In the genomic region with DNA sequence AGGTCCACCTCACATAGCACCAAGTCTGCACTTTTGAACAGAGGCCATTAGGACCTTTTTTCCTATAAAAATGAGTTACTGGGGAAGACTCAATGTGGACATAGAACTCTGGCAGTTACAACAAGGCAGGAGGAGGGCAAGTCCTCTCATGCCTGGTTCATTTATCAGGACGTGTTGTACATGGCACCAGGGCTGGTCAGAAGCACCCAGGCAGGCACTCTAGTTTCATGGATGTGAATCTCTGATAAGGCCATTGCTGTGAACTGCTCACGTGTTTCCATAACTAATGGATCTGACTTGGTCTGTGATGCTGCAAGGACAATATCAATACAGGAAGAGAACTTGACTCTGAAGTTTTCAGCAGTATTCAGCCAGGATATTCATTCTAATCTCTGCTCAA, we compare ENCODE assay signal across 11 cellular contexts. TPM values are rescaled to one million over a fixed set of nuclear protein-coding genes. Genes with fewer than 3 reads are reported as not detected.
A peak's percentile ranks its signal among the peaks of the same experiment; 100 is the strongest.
DNase-seq lines count a peak whose midpoint lies in the region; TF ChIP-seq lines count a peak whose summit lies in the region.
"Had no signal": no experiment of that assay in that cellular context is flagged by ENCODE, and none has a peak within 500 bp of the region (broad histone marks: within the 10 kb centered on the region; RNA-seq: fewer than 3 reads in every experiment).

No MANE protein-coding gene starts in this region.

- no peak for TF ChIP-seq CTCF in H9 (conservative IDR thresholded peaks at IDR 0.05)
- no peak for TF ChIP-seq CTCF in ascending aorta (IDR thresholded peaks at IDR 0.05)
- TF ChIP-seq CTCF in mesothelial cell of epicardium (IDR thresholded peaks at IDR 0.05; ENCODE audit: unreplicated experiment): no peak

- no peak overlapping the region for H3K4ac ChIP-seq in H9 (ENCODE audit: low read depth, low read length)

- no peaks in the 10 kb centered on the region for H3K27me3 ChIP-seq in BLaER1
- peaks cover 2% of the 10 kb centered on the region; the same call in 1 of the 2 replicates for H3K27me3 ChIP-seq in H9 (ENCODE audit: insufficient read depth, low read length)
- no peaks in the 10 kb centered on the region for H3K27me3 ChIP-seq in ascending aorta
- H3K27me3 ChIP-seq: testis had no signal

- H2BK5ac ChIP-seq in H9 (ENCODE audit: insufficient read length, low read length): no peak overlapping the region

- H3K79me2 ChIP-seq in H9 (ENCODE audit: insufficient read depth, low read length): peaks cover 18% of the 10 kb centered on the region; the same call in 1 of the 2 replicates

- no CpG with 5 or more reads among the region's 2 CpGs for WGBS in H9 (ENCODE audit: extremely low coverage, insufficient read length, low lambda C conversion rate)

- H4K8ac ChIP-seq in H9 (replicated peaks; ENCODE audit: insufficient read length, low read depth, low read length): no peak overlapping the region

- H3K9me3 Mint-ChIP-seq in H9 (no peaks in the 10 kb centered on the region; a peak in 1 of 5 replicates), mesothelial cell of epicardium (no peaks in the 10 kb centered on the region)

- H2BK12ac ChIP-seq in H9 (ENCODE audit: insufficient read length, low read depth, low read length): no peak overlapping the region

- H3K9ac ChIP-seq in BLaER1 (no peak overlapping the region), H9 (ENCODE audit: extremely low read depth, insufficient read length, low read length) (no peak overlapping the region)

- H3K36me3 Mint-ChIP-seq in H9 (ENCODE audit: insufficient read depth in 1 of 3, low read depth in 3 of 3) (peaks cover 16 to 45% (median 25%) of the 10 kb centered on the region in 3 experiments), mesothelial cell of epicardium (peaks cover 20% of the 10 kb centered on the region)

- H3K23ac ChIP-seq in H9 (ENCODE audit: insufficient read length, low read depth, low read length): no peak overlapping the region

- peaks cover 4% of the 10 kb centered on the region for H3K79me1 ChIP-seq in H9 (ENCODE audit: insufficient read depth, low read depth, low read length, poor library complexity, severe bottlenecking)

- H4K91ac ChIP-seq in H9 (ENCODE audit: insufficient read length, low read depth, low read length): no peak overlapping the region

- H3K27ac Mint-ChIP-seq in H9 (peak overlapping the region in 1 of 3 experiments; percentile 14; a peak in 2 of 7 replicates), mesothelial cell of epicardium (peak overlapping the region; percentile 79)

- H2BK15ac ChIP-seq in H9 (ENCODE audit: low read depth, low read length): no peak overlapping the region

- H3K18ac ChIP-seq in H9 (ENCODE audit: insufficient read length, low read depth, low read length): no peak overlapping the region

- no peak overlapping the region for H2BK120ac ChIP-seq in H9 (ENCODE audit: low read depth, low read length, poor library complexity, severe bottlenecking)

- H3K4me1 Mint-ChIP-seq in H9: peaks cover 84 to 87% of the 10 kb centered on the region in 2 experiments
- H3K4me1 Mint-ChIP-seq in mesothelial cell of epicardium: peaks cover 52% of the 10 kb centered on the region

- peak overlapping the region; percentile 43 to 68; a peak in 4 of 5 replicates for H3K4me3 Mint-ChIP-seq in H9
- H3K4me3 Mint-ChIP-seq in mesothelial cell of epicardium: no peak overlapping the region

- no peak overlapping the region for H3T11ph ChIP-seq in H9 (ENCODE audit: low read length)

- H2BK20ac ChIP-seq in H9 (ENCODE audit: low read depth, low read length, poor library complexity, severe bottlenecking): no peak overlapping the region

- H3K4me1 ChIP-seq in BLaER1 (peaks cover 73% of the 10 kb centered on the region), H9 (ENCODE audit: insufficient read depth, low read length) (peaks cover 41% of the 10 kb centered on the region), ascending aorta (peaks cover 38 to 74% of the 10 kb centered on the region in 2 donors)

- no peaks in the 10 kb centered on the region for H3K23me2 ChIP-seq in H9 (ENCODE audit: insufficient read length, low read depth, low read length, poor library complexity, severe bottlenecking)

- intact Hi-C loops in ascending aorta (cut with DNase I): no loop called here

- no peak overlapping the region for H4K5ac ChIP-seq in H9 (ENCODE audit: insufficient read length, low read depth, low read length)

- H2AK5ac ChIP-seq in H9 (ENCODE audit: insufficient read length, low read length): no peak overlapping the region

- H2AFZ ChIP-seq in H9 (ENCODE audit: low read length): no peak overlapping the region

- H3K27me3 Mint-ChIP-seq in H9 (ENCODE audit: low read depth) (peaks cover 2% of the 10 kb centered on the region; the same call in 1 of the 2 replicates), mesothelial cell of epicardium (ENCODE audit: low read depth) (no peaks in the 10 kb centered on the region)

- no peak overlapping the region for H3K4me3 ChIP-seq in BLaER1
- H3K4me3 ChIP-seq in ascending aorta: no peak overlapping the region
- H3K4me3 ChIP-seq: testis had no signal

- no peaks in the 10 kb centered on the region for H3K9me3 ChIP-seq in BLaER1
- H3K9me3 ChIP-seq in H9 (ENCODE audit: control insufficient read depth, low read depth, low read length): no peaks in the 10 kb centered on the region
- H3K9me3 ChIP-seq in ascending aorta: no peaks in the 10 kb centered on the region
- H3K9me3 ChIP-seq: testis had no signal

- H3K4me2 ChIP-seq in BLaER1 (peak overlapping the region; percentile 86), H9 (ENCODE audit: insufficient read depth, insufficient read length, low read length) (no peak overlapping the region)

- H3K27ac ChIP-seq in BLaER1 (no peak overlapping the region), H9 (ENCODE audit: insufficient read length, low read depth, low read length) (no peak overlapping the region), ascending aorta (peak overlapping the region; percentile 78 to 84)

- H4K20me1 ChIP-seq in BLaER1 (peaks cover 13% of the 10 kb centered on the region; the same call in 1 of the 2 replicates), H9 (ENCODE audit: control insufficient read depth, insufficient read depth, insufficient read length) (no peaks in the 10 kb centered on the region)

- no peaks in the 10 kb centered on the region for H3K36me3 ChIP-seq in BLaER1
- no peaks in the 10 kb centered on the region for H3K36me3 ChIP-seq in ascending aorta

- H3K14ac ChIP-seq in H9 (ENCODE audit: insufficient read depth, low read length): no peak overlapping the region

- DNase-seq in H9: no peak
- no peak for DNase-seq in ascending aorta (ENCODE audit: low spot score in 2 of 2)
- DNase-seq in mesothelial cell of epicardium (ENCODE audit: low spot score in 2 of 2, unreplicated experiment in 2 of 2): no peak
- no peak for DNase-seq in activated CD4-positive, CD25-positive, alpha-beta regulatory T cell (lab: John Stamatoyannopoulos, UW)
- DNase-seq in DMS53 treated with DMSO at 0.1 percent for 48 hours (lab: John Stamatoyannopoulos, UW; ENCODE audit: unreplicated experiment): no peak
- DNase-seq in RKO (ENCODE audit: low spot score): no peak
- no peak for DNase-seq in foreskin melanocyte
- DNase-seq: activated CD4-positive, alpha-beta T cell treated with anti-CD3 and anti-CD28 coated beads, Interleukin-2, amount 50 U/mL, for 4 hours; NCI-H1092 treated with DMSO at 0.1 percent for 48 hours; testis had no signal

- no peak overlapping the region for H3K56ac ChIP-seq in H9 (ENCODE audit: insufficient read length, low read depth, low read length)

RNA-seq across cellular contexts. Expression of a gene that starts 16.0 kb away (rescaled TPM):
- total RNA-seq in H9 (2021) (58.3 and 61.5 TPM in 2 replicates), ascending aorta (65.5 TPM), mesothelial cell of epicardium (48.7 to 53.8 TPM (median 48.9 TPM) in 3 replicates)

Comparison
In these comparisons a context has a peak if more than half of its experiments do, and no peak if none do; other contexts are left out.
1. H3K27ac ChIP-seq: peak in ascending aorta (2 of 2); none in BLaER1 (single experiment) and H9 (single experiment).